Comparison of ENCODE assay signal across 1 cellular context in genomic region chr1:203311368-203312301, GRCh38.
TF ChIP-seq lines count a peak whose summit lies in the region.

No MANE protein-coding gene starts in this region.

TF ChIP-seq in HEK293, 187 proteins besides CTCF, POLR2A, EP300 and RAD21 (continued from another document):
- TF ChIP-seq ZNF280C (tag by site-specific recombination; IDR thresholded peaks at IDR 0.05) (no peak), ZNF768 (tag by site-specific recombination; IDR thresholded peaks at IDR 0.05) (no peak)
